Comparison of ENCODE assay signal across 28 cellular contexts in genomic region chr13:101858869-101859268, GRCh38.
"Had no signal": no experiment of that assay in that cellular context is flagged by ENCODE, and none has a peak within 500 bp of the region (broad histone marks: within the 10 kb centered on the region; RNA-seq: fewer than 3 reads in every experiment).

No MANE protein-coding gene starts in this region.

- H3K9me3 ChIP-seq: colonic mucosa, esophagus muscularis mucosa, esophagus squamous epithelium, gastrocnemius medialis, gastroesophageal sphincter, heart left ventricle, heart right ventricle had no signal

- H3K36me3 ChIP-seq: colonic mucosa, esophagus muscularis mucosa, esophagus squamous epithelium, gastrocnemius medialis, gastroesophageal sphincter, heart left ventricle, heart right ventricle had no signal

- H3K27ac ChIP-seq: colonic mucosa, coronary artery, dorsolateral prefrontal cortex, epithelial cell of prostate, esophagus muscularis mucosa, esophagus squamous epithelium, foreskin keratinocyte, gastrocnemius medialis, gastroesophageal sphincter, heart left ventricle, heart right ventricle had no signal

- H3K4me3 ChIP-seq: colonic mucosa, coronary artery, dorsolateral prefrontal cortex, esophagus muscularis mucosa, esophagus squamous epithelium, gastrocnemius medialis, gastroesophageal sphincter, heart left ventricle, heart right ventricle had no signal

- H3K27me3 ChIP-seq: colonic mucosa, dorsolateral prefrontal cortex, esophagus muscularis mucosa, esophagus squamous epithelium, foreskin keratinocyte, gastrocnemius medialis, gastroesophageal sphincter, heart left ventricle, heart right ventricle had no signal

- DNase-seq: colonic mucosa; cortex of kidney; dermis blood vessel endothelial cell; dorsolateral prefrontal cortex; effector CD4-positive, alpha-beta T cell; effector CD8-positive, alpha-beta T cell; effector memory CD4-positive, alpha-beta T cell; effector memory CD8-positive, alpha-beta T cell; endodermal cell; erythroblast; esophagus squamous epithelium; foreskin fibroblast; foreskin keratinocyte; foreskin melanocyte; gastrocnemius medialis; glutamatergic neuron; head of caudate nucleus; heart left ventricle; heart right ventricle had no signal

- ATAC-seq: effector memory CD8-positive, alpha-beta T cell; esophagus mucosa; foreskin keratinocyte; gastrocnemius medialis; gastroesophageal sphincter; heart left ventricle; heart right ventricle had no signal

- H3K4me1 ChIP-seq: colonic mucosa, esophagus muscularis mucosa, esophagus squamous epithelium, foreskin keratinocyte, gastrocnemius medialis, gastroesophageal sphincter, heart left ventricle, heart right ventricle had no signal

- FAIRE-seq: colon, endometrium, endothelial cell of umbilical vein, frontal cortex had no signal
